In the genomic region with DNA sequence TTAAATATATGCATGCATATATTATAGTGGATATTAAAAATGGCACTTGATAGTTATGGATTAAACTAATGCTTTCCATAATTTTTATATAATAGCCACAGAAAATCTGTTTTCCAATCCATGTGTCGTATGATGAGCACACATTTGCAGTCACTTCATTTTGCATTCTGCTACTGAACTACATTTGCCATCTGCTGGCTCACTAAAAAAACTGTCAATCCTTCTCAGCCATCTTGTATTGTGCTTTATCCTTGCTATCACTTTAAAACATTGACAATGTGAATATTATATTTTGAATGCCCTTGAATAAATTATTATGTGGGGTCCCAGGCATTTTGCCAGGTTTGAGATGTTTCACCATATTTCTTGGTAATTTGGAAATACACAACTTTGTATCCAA, we compare ENCODE assay signal across 37 cellular contexts.
"Had no signal": no experiment of that assay in that cellular context is flagged by ENCODE, and none has a peak within 500 bp of the region (broad histone marks: within the 10 kb centered on the region; RNA-seq: fewer than 3 reads in every experiment).

No MANE protein-coding gene starts in this region.

- H3K27ac ChIP-seq: brain microvascular endothelial cell, PC-9 had no signal

- H3K36me3 ChIP-seq: brain microvascular endothelial cell had no signal

- H3K27ac Mint-ChIP-seq: activated CD4-positive, alpha-beta memory T cell treated with anti-CD3 and anti-CD28 coated beads for 36 hours; activated CD4-positive, alpha-beta T cell treated with anti-CD3 and anti-CD28 coated beads for 36 hours; activated CD8-positive, alpha-beta memory T cell treated with anti-CD3 and anti-CD28 coated beads, Interleukin-2, amount 10 ng/mL, durations not matched to agents 7 days and 5 days; activated naive CD4-positive, alpha-beta T cell treated with anti-CD3 and anti-CD28 coated beads, Interleukin-2, amount 10 ng/mL, durations not matched to agents 7 days and 5 days; activated naive CD8-positive, alpha-beta T cell; activated naive CD8-positive, alpha-beta T cell treated with anti-CD3 and anti-CD28 coated beads, Interleukin-2, amount 50 U/mL, for 24 hours; WTC11 had no signal

- ATAC-seq: activated CD4-positive, alpha-beta T cell treated with anti-CD3 and anti-CD28 coated beads for 36 hours; activated CD4-positive, CD25-positive, alpha-beta regulatory T cell treated with anti-CD3 and anti-CD28 coated beads, Interleukin-2, amount 50 U/mL, for 24 hours; activated CD8-positive, alpha-beta memory T cell treated with anti-CD3 and anti-CD28 coated beads, Interleukin-2, amount 10 ng/mL, durations not matched to agents 7 days and 5 days; activated naive CD8-positive, alpha-beta T cell treated with anti-CD3 and anti-CD28 coated beads, Interleukin-2, amount 50 U/mL, for 24 hours; WTC11 had no signal

- DNase-seq: activated CD4-positive, alpha-beta memory T cell treated with anti-CD3 and anti-CD28 coated beads for 36 hours; activated CD4-positive, alpha-beta T cell treated with anti-CD3 and anti-CD28 coated beads for 36 hours; activated CD4-positive, alpha-beta T cell treated with anti-CD3 and anti-CD28 coated beads, Interleukin-2, amount 50 U/mL, for 1 hour; activated CD8-positive, alpha-beta memory T cell treated with anti-CD3 and anti-CD28 coated beads for 24 hours; activated CD8-positive, alpha-beta memory T cell treated with anti-CD3 and anti-CD28 coated beads, Interleukin-2, amount 10 ng/mL, durations not matched to agents 7 days and 5 days; activated CD8-positive, alpha-beta memory T cell treated with anti-CD3 and anti-CD28 coated beads, Interleukin-2, amount 50 U/mL, for 48 hours; activated effector memory CD4-positive, alpha-beta T cell treated with Interleukin-2 at 50 U/mL for 16 hours; activated naive CD4-positive, alpha-beta T cell treated with anti-CD3 and anti-CD28 coated beads, Interleukin-2, amount 10 ng/mL, durations not matched to agents 7 days and 5 days; activated naive CD8-positive, alpha-beta T cell treated with anti-CD3 and anti-CD28 coated beads, Interleukin-2, amount 50 U/mL, for 24 hours; activated T-cell treated with anti-CD3 and anti-CD28 coated beads, Interleukin-2, amount 50 U/mL, for 48 hours; anterior cingulate cortex; brain microvascular endothelial cell; central memory CD4-positive, alpha-beta T cell; Karpas-422; KBM-7; MM.1S; MV-4-11; NCI-H1092; NCI-H1436 treated with DMSO at 0.1 percent for 48 hours; NCI-H1694 treated with DMSO at 0.1 percent for 48 hours; NCI-H2029; NCI-H345; NCI-H510A; NCI-H526 treated with DMSO at 0.1 percent for 48 hours; NCI-H774; PC-9; Right ventricle myocardium superior; SW 1271; T-helper 1 cell; T-helper 2 cell; T1000 had no signal

- H2AFZ ChIP-seq: PC-9 had no signal

- H3K36me3 Mint-ChIP-seq: activated CD4-positive, alpha-beta memory T cell treated with anti-CD3 and anti-CD28 coated beads for 36 hours; activated CD8-positive, alpha-beta memory T cell treated with anti-CD3 and anti-CD28 coated beads, Interleukin-2, amount 10 ng/mL, durations not matched to agents 7 days and 5 days; activated naive CD4-positive, alpha-beta T cell treated with anti-CD3 and anti-CD28 coated beads, Interleukin-2, amount 10 ng/mL, durations not matched to agents 7 days and 5 days; activated naive CD8-positive, alpha-beta T cell; WTC11 had no signal

- H3K4me2 ChIP-seq: PC-9 had no signal

- H3K4me1 Mint-ChIP-seq: activated CD4-positive, alpha-beta T cell treated with anti-CD3 and anti-CD28 coated beads for 36 hours; activated CD8-positive, alpha-beta memory T cell treated with anti-CD3 and anti-CD28 coated beads, Interleukin-2, amount 10 ng/mL, durations not matched to agents 7 days and 5 days; activated naive CD4-positive, alpha-beta T cell treated with anti-CD3 and anti-CD28 coated beads, Interleukin-2, amount 10 ng/mL, durations not matched to agents 7 days and 5 days; activated naive CD8-positive, alpha-beta T cell treated with anti-CD3 and anti-CD28 coated beads, Interleukin-2, amount 50 U/mL, for 24 hours; WTC11 had no signal

- H3K4me3 Mint-ChIP-seq: activated CD4-positive, alpha-beta memory T cell treated with anti-CD3 and anti-CD28 coated beads for 36 hours; activated CD4-positive, alpha-beta T cell treated with anti-CD3 and anti-CD28 coated beads for 36 hours; activated CD8-positive, alpha-beta memory T cell treated with anti-CD3 and anti-CD28 coated beads, Interleukin-2, amount 10 ng/mL, durations not matched to agents 7 days and 5 days; activated naive CD4-positive, alpha-beta T cell treated with anti-CD3 and anti-CD28 coated beads, Interleukin-2, amount 10 ng/mL, durations not matched to agents 7 days and 5 days; activated naive CD8-positive, alpha-beta T cell; activated naive CD8-positive, alpha-beta T cell treated with anti-CD3 and anti-CD28 coated beads, Interleukin-2, amount 50 U/mL, for 24 hours; WTC11 had no signal

- H3K4me3 ChIP-seq: PC-9 had no signal

- H3K27me3 Mint-ChIP-seq: activated CD4-positive, alpha-beta memory T cell treated with anti-CD3 and anti-CD28 coated beads for 36 hours; activated CD4-positive, alpha-beta T cell treated with anti-CD3 and anti-CD28 coated beads for 36 hours; activated CD8-positive, alpha-beta memory T cell treated with anti-CD3 and anti-CD28 coated beads, Interleukin-2, amount 10 ng/mL, durations not matched to agents 7 days and 5 days; activated naive CD4-positive, alpha-beta T cell treated with anti-CD3 and anti-CD28 coated beads, Interleukin-2, amount 10 ng/mL, durations not matched to agents 7 days and 5 days; activated naive CD8-positive, alpha-beta T cell; activated naive CD8-positive, alpha-beta T cell treated with anti-CD3 and anti-CD28 coated beads, Interleukin-2, amount 50 U/mL, for 24 hours had no signal

- FAIRE-seq: colon, RCC 7860, TTC549 had no signal

- H3K27me3 ChIP-seq: brain microvascular endothelial cell had no signal
